In the genomic region with DNA sequence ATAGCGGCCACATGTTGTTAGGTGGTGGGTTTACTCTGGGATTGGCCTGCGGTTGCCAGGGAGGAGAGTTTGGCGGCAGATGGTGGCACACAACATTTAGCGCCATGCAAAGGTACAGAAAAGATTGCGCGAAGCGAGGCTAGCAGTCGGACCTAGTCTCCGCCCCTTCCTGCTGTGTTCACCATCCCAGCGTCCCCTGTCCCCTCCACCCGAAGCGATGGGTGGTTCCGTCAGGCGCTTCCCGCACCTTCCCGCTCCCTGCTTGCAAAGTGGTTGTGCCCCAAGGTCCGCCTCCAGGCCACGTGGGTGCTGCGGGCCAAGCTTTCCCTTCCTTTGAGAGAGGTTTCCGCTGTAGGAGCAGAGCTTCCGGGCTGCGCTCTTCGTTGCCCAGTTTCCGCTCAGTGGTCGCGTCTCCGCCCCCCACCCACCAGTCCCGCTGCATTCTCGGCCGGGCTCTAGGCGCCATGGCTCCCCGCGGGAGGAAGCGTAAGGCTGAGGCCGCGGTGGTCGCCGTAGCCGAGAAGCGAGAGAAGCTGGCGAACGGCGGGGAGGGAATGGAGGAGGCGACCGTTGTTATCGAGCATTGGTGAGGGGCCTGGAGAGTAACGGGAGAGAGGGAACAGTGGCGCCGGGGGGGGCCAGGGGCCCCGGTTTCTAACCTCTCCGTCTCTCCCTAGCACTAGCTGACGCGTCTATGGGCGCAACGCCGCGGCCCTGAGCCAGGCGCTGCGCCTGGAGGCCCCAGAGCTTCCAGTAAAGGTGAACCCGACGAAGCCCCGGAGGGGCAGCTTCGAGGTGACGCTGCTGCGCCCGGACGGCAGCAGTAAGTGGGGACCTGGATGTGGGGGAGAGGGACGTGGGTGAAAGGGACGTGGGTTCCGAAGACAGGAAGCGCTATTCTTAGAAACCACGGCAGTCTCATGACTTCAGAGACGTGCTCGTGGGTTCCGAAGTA, we compare ENCODE assay signal across 1 cellular context.
TF ChIP-seq lines count a peak whose summit lies in the region.

A gene with protein sequence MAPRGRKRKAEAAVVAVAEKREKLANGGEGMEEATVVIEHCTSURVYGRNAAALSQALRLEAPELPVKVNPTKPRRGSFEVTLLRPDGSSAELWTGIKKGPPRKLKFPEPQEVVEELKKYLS (plus strand): TSS at position 360 of the 955 bp plus-strand sequence. CDS start 105 bp downstream, at position 465.

TF ChIP-seq in A549, 52 proteins besides CTCF, POLR2A, EP300 and RAD21 (continued from another document):
- TF ChIP-seq, protein P1, sequence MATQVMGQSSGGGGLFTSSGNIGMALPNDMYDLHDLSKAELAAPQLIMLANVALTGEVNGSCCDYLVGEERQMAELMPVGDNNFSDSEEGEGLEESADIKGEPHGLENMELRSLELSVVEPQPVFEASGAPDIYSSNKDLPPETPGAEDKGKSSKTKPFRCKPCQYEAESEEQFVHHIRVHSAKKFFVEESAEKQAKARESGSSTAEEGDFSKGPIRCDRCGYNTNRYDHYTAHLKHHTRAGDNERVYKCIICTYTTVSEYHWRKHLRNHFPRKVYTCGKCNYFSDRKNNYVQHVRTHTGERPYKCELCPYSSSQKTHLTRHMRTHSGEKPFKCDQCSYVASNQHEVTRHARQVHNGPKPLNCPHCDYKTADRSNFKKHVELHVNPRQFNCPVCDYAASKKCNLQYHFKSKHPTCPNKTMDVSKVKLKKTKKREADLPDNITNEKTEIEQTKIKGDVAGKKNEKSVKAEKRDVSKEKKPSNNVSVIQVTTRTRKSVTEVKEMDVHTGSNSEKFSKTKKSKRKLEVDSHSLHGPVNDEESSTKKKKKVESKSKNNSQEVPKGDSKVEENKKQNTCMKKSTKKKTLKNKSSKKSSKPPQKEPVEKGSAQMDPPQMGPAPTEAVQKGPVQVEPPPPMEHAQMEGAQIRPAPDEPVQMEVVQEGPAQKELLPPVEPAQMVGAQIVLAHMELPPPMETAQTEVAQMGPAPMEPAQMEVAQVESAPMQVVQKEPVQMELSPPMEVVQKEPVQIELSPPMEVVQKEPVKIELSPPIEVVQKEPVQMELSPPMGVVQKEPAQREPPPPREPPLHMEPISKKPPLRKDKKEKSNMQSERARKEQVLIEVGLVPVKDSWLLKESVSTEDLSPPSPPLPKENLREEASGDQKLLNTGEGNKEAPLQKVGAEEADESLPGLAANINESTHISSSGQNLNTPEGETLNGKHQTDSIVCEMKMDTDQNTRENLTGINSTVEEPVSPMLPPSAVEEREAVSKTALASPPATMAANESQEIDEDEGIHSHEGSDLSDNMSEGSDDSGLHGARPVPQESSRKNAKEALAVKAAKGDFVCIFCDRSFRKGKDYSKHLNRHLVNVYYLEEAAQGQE (IDR thresholded peaks at IDR 0.05), result peak; percentile 35; the same call in 1 of the 2 replicates
- TF ChIP-seq RFX5 (IDR thresholded peaks at IDR 0.05) (peak; percentile 92), JUNB (IDR thresholded peaks at IDR 0.05) (no peak), CEBPB (IDR thresholded peaks at IDR 0.05) (peak in 1 of 2 experiments; percentile 48; a peak in 1 of 4 replicates), GATA3 (IDR thresholded peaks at IDR 0.05; ENCODE audit: borderline replicate concordance) (peak; percentile 76), CBX8 (IDR thresholded peaks at IDR 0.05) (no peak), KDM5A (IDR thresholded peaks at IDR 0.05) (peak; percentile 35), MAZ (IDR thresholded peaks at IDR 0.05; ENCODE audit: borderline replicate concordance, low read depth, low read length) (0 out of 2 replicates have a peak, but pooled peaks have one; percentile 76), JUN (IDR thresholded peaks at IDR 0.05) (peak; percentile 82 to 97), FOSL2 (IDR thresholded peaks at IDR 0.05) (no peak), FOSL2 (CRISPR knock-in tag; IDR thresholded peaks at IDR 0.05) (0 out of 2 replicates have a peak, but pooled peaks have one; percentile 17), TFCP2L1 (CRISPR knock-in tag; IDR thresholded peaks at IDR 0.05) (peak; percentile 93), CHD4 (IDR thresholded peaks at IDR 0.05; ENCODE audit: borderline replicate concordance) (no peak), NFE2L2 (conservative IDR thresholded peaks at IDR 0.05; ENCODE audit: low read length) (no peak), PHF8 (IDR thresholded peaks at IDR 0.05; ENCODE audit: borderline replicate concordance, low read depth) (peak; percentile 73; the same call in 1 of the 2 replicates)
- TF ChIP-seq, protein P2, sequence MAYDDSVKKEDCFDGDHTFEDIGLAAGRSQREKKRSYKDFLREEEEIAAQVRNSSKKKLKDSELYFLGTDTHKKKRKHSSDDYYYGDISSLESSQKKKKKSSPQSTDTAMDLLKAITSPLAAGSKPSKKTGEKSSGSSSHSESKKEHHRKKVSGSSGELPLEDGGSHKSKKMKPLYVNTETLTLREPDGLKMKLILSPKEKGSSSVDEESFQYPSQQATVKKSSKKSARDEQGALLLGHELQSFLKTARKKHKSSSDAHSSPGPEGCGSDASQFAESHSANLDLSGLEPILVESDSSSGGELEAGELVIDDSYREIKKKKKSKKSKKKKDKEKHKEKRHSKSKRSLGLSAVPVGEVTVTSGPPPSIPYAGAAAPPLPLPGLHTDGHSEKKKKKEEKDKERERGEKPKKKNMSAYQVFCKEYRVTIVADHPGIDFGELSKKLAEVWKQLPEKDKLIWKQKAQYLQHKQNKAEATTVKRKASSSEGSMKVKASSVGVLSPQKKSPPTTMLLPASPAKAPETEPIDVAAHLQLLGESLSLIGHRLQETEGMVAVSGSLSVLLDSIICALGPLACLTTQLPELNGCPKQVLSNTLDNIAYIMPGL (CRISPR knock-in tag; IDR thresholded peaks at IDR 0.05; ENCODE audit: borderline replicate concordance), result no peak
- TF ChIP-seq, protein P3, sequence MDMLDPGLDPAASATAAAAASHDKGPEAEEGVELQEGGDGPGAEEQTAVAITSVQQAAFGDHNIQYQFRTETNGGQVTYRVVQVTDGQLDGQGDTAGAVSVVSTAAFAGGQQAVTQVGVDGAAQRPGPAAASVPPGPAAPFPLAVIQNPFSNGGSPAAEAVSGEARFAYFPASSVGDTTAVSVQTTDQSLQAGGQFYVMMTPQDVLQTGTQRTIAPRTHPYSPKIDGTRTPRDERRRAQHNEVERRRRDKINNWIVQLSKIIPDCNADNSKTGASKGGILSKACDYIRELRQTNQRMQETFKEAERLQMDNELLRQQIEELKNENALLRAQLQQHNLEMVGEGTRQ (IDR thresholded peaks at IDR 0.05), result peak; percentile 89
- TF ChIP-seq, protein P4, sequence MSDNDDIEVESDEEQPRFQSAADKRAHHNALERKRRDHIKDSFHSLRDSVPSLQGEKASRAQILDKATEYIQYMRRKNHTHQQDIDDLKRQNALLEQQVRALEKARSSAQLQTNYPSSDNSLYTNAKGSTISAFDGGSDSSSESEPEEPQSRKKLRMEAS (IDR thresholded peaks at IDR 0.05), result peak; percentile 98
- TF ChIP-seq, protein P5, sequence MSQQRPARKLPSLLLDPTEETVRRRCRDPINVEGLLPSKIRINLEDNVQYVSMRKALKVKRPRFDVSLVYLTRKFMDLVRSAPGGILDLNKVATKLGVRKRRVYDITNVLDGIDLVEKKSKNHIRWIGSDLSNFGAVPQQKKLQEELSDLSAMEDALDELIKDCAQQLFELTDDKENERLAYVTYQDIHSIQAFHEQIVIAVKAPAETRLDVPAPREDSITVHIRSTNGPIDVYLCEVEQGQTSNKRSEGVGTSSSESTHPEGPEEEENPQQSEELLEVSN (IDR thresholded peaks at IDR 0.05; ENCODE audit: borderline replicate concordance, low read depth), result peak; percentile 89
